Comparison of ENCODE assay signal across 23 cellular contexts in genomic region chr2:195488567-195488966, GRCh38.
DNase-seq lines count a peak whose midpoint lies in the region; ATAC-seq, FAIRE-seq and TF ChIP-seq lines count a peak whose summit lies in the region.
"Had no signal": no experiment of that assay in that cellular context is flagged by ENCODE, and none has a peak within 500 bp of the region (broad histone marks: within the 10 kb centered on the region; RNA-seq: fewer than 3 reads in every experiment).

No MANE protein-coding gene starts in this region.

- no peak overlapping the region for H2BK15ac ChIP-seq in mesendoderm (replicated peaks; ENCODE audit: low read depth)

- CTCF ChIA-PET in GM12878 (lab: Yijun Ruan, JAX) = interaction anchor here (0.6 to 3.0 kb wide), 3 partner anchors 10 to 84 kb away, joined by 3 to 17 read pairs (median 6); no protein-coding TSS in a partner anchor

- no peak overlapping the region for H3K23ac ChIP-seq in mesendoderm (ENCODE audit: low read length)

- H3K36me3 ChIP-seq in GM12878 (ENCODE audit: control insufficient read depth in 2 of 2, insufficient read depth in 2 of 2, low read length in 1 of 2) = no peaks in the 10 kb centered on the region
- no peaks in the 10 kb centered on the region for H3K36me3 ChIP-seq in thyroid gland
- no peaks in the 10 kb centered on the region for H3K36me3 ChIP-seq in mesendoderm (ENCODE audit: control insufficient read depth, insufficient read depth, low read length)
- H3K36me3 ChIP-seq: neural progenitor cell had no signal

- in situ Hi-C loops in GM12878 (cut with MboI) = no loop called here

- TF ChIP-seq CTCF in NB4 (IDR thresholded peaks at IDR 0.05; ENCODE audit: low read depth, low read length) (no peak), GM12878 (IDR thresholded peaks at IDR 0.05 in 2 of 3, conservative IDR thresholded peaks at IDR 0.05 in 1 of 3; ENCODE audit: control insufficient read depth in 2 of 3, extremely low read depth in 1 of 3, insufficient read depth in 1 of 3, low read depth in 3 of 3, low read length in 3 of 3) (no peak), thyroid gland (IDR thresholded peaks at IDR 0.05) (no peak)

- no peak overlapping the region for H3K18ac ChIP-seq in mesendoderm (ENCODE audit: low read length)

- H3K4me2 ChIP-seq in GM12878 (ENCODE audit: control insufficient read depth, insufficient read depth) (no peak overlapping the region), mesendoderm (ENCODE audit: low read length) (no peak overlapping the region)
- H3K4me2 ChIP-seq: neural progenitor cell, smooth muscle cell had no signal

- ATAC-seq in GM12878 = peak; percentile 30; the same call in 1 of the 3 replicates
- ATAC-seq in GM21576 (IDR thresholded peaks at IDR 0.05; ENCODE audit: unreplicated experiment) = no peak
- ATAC-seq: activated CD8-positive, alpha-beta T cell treated with anti-CD3 and anti-CD28 coated beads, Interleukin-2, amount 10 ng/mL, durations not matched to agents 7 days and 5 days; activated T-cell treated with anti-CD3 and anti-CD28 coated beads, Interleukin-2, amount 50 U/mL, for 4 hours; T-helper 17 cell had no signal

- DNase-seq in AML-193 (lab: John Stamatoyannopoulos, UW) = peak; percentile 46 to 51
- DNase-seq in H54 (ENCODE audit: insufficient read length, low spot score) = no peak
- DNase-seq in NB4 (ENCODE audit: low read depth) = peak; percentile 65
- DNase-seq in GM12878 (ENCODE audit: low read depth, low spot score) = no peak
- DNase-seq in thyroid gland = no peak
- DNase-seq in mesendoderm = no peak
- DNase-seq in DMS153 treated with DMSO at 0.1 percent for 48 hours (lab: John Stamatoyannopoulos, UW; ENCODE audit: unreplicated experiment) = no peak
- DNase-seq: activated CD4-positive, CD25-positive, alpha-beta regulatory T cell; activated CD8-positive, alpha-beta T cell treated with anti-CD3 and anti-CD28 coated beads, Interleukin-2, amount 10 ng/mL, durations not matched to agents 7 days and 5 days; activated naive CD4-positive, alpha-beta T cell treated with anti-CD3 and anti-CD28 coated beads for 36 hours; activated T-cell treated with anti-CD3 and anti-CD28 coated beads, Interleukin-2, amount 50 U/mL, for 4 hours; anterior cingulate cortex; effector CD8-positive, alpha-beta T cell; glutamatergic neuron; MM.1S; NCI-H2029; SHP77; stimulated activated CD4-positive, alpha-beta T cell treated with anti-CD3 and anti-CD28 coated beads, Interleukin-4, amount 100 ng/mL, for 4 hours; substantia nigra; T-helper 17 cell had no signal

- H4K20me1 ChIP-seq in GM12878 (ENCODE audit: control insufficient read depth, insufficient read depth) = no peaks in the 10 kb centered on the region

- no peak overlapping the region for H2BK120ac ChIP-seq in mesendoderm (ENCODE audit: low read depth, low read length)

- intact Hi-C loops in GM12878 (cut with micrococcal nuclease; ENCODE audit: unreplicated experiment) (loop anchor here (5.0 kb wide), 1 partner anchor 76 kb away; no protein-coding TSS in a partner anchor), thyroid gland (cut with DNase I) (no loop called here)

- H3K9ac ChIP-seq in GM12878 (ENCODE audit: control insufficient read depth, insufficient read depth, low read length) = no peak overlapping the region
- H3K9ac ChIP-seq in mesendoderm (ENCODE audit: low read length) = no peak overlapping the region
- H3K9ac ChIP-seq: neural progenitor cell had no signal

- H3K4me3 ChIP-seq in NB4 (ENCODE audit: low read depth, low read length) = no peak overlapping the region
- H3K4me3 ChIP-seq in GM12878 = no peak overlapping the region
- no peak overlapping the region for H3K4me3 ChIP-seq in thyroid gland (replicated peaks in 1 of 3)
- no peak overlapping the region for H3K4me3 ChIP-seq in mesendoderm (ENCODE audit: low read length)
- H3K4me3 ChIP-seq: neural progenitor cell, smooth muscle cell had no signal

- BruUV-seq in GM12878 (replicated peaks; lab: Mats Ljungman, UMichigan) = no TSS peak

- H2BK5ac ChIP-seq in mesendoderm (ENCODE audit: low read length) = no peak overlapping the region

- no peak overlapping the region for H4K5ac ChIP-seq in mesendoderm (ENCODE audit: low read length)

- no peak overlapping the region for H3K4ac ChIP-seq in mesendoderm (ENCODE audit: low read depth, low read length)

- H3K27ac ChIP-seq in GM12878 (ENCODE audit: control insufficient read depth, insufficient read depth) (no peak overlapping the region), thyroid gland (no peak overlapping the region), mesendoderm (ENCODE audit: low read depth, low read length) (no peak overlapping the region)
- H3K27ac ChIP-seq: neural progenitor cell had no signal

- H3K79me2 ChIP-seq in GM12878 (ENCODE audit: control insufficient read depth, insufficient read depth, low read length) (no peaks in the 10 kb centered on the region), mesendoderm (ENCODE audit: control insufficient read depth, insufficient read depth, low read length) (no peaks in the 10 kb centered on the region)

- POLR2A ChIA-PET in GM12878 (lab: Charles Lee) = interaction anchor here (0.5 to 0.9 kb wide), 2 partner anchors 14 to 70 kb away, joined by 3 read pairs; no protein-coding TSS in a partner anchor

- TF ChIP-seq EP300 in GM12878 (IDR thresholded peaks at IDR 0.05; ENCODE audit: borderline replicate concordance in 1 of 2, control insufficient read depth in 1 of 2, low read depth in 2 of 2, low read length in 2 of 2) = no peak

- no peaks in the 10 kb centered on the region for H3K79me1 ChIP-seq in mesendoderm (ENCODE audit: low read length)

- H4K8ac ChIP-seq in mesendoderm (ENCODE audit: low read depth, low read length) = no peak overlapping the region

- SMC1A ChIA-PET in GM12878 (lab: Charles Lee; ENCODE audit: uncharacterized antibody, unreplicated experiment) = interaction anchor here (0.7 to 3.6 kb wide), 5 partner anchors 10 to 73 kb away, joined by 3 to 30 read pairs (median 3); no protein-coding TSS in a partner anchor

- no peak overlapping the region for H3K56ac ChIP-seq in mesendoderm (ENCODE audit: low read length)

- RAD21 ChIA-PET in GM12878 (lab: Charles Lee; ENCODE audit: unreplicated experiment) = interaction anchor here (0.8 to 1.3 kb wide), 3 partner anchors 9 to 48 kb away, joined by 3 to 5 read pairs (median 3); no protein-coding TSS in a partner anchor

- FAIRE-seq in H54 (lab: Jason Lieb, UNC) (peak; percentile 33), GM12878 (lab: Jason Lieb, UNC) (no peak)

- H3K27me3 ChIP-seq in GM12878 (replicated peaks in 1 of 2; ENCODE audit: control insufficient read depth in 2 of 2, insufficient read depth in 2 of 2, low read length in 1 of 2) = no peaks in the 10 kb centered on the region
- no peaks in the 10 kb centered on the region for H3K27me3 ChIP-seq in thyroid gland
- H3K27me3 ChIP-seq in mesendoderm (ENCODE audit: insufficient read depth, low read length, poor library complexity) = no peaks in the 10 kb centered on the region
- H3K27me3 ChIP-seq: neural progenitor cell had no signal

- H3K4me1 ChIP-seq in GM12878 (ENCODE audit: control insufficient read depth, insufficient read depth, low read length) (no peaks in the 10 kb centered on the region), thyroid gland (no peaks in the 10 kb centered on the region), mesendoderm (ENCODE audit: control insufficient read depth, low read depth, low read length) (no peaks in the 10 kb centered on the region)
- H3K4me1 ChIP-seq: neural progenitor cell had no signal

- TF ChIP-seq POLR2A in H54 (IDR thresholded peaks at IDR 0.05; ENCODE audit: low read depth, low read length) (no peak), NB4 (IDR thresholded peaks at IDR 0.05; ENCODE audit: extremely low read depth, insufficient read length) (no peak), GM12878 (IDR thresholded peaks at IDR 0.05; ENCODE audit: low read depth, low read length) (no peak), thyroid gland (IDR thresholded peaks at IDR 0.05) (no peak)

- no peak for TF ChIP-seq RAD21 in GM12878 (IDR thresholded peaks at IDR 0.05; ENCODE audit: insufficient read depth, low read depth, low read length)

- H3K9me3 ChIP-seq in GM12878 (replicated peaks; ENCODE audit: control insufficient read depth, insufficient read depth, low read length) (peaks cover 2% of the 10 kb centered on the region; the same call in 2 of the 3 replicates), thyroid gland (no peaks in the 10 kb centered on the region)

- no peak overlapping the region for H2AK5ac ChIP-seq in mesendoderm (ENCODE audit: low read length)

- no peak overlapping the region for H2AFZ ChIP-seq in GM12878 (ENCODE audit: control insufficient read depth, low read depth, low read length)
- H2AFZ ChIP-seq: neural progenitor cell had no signal

TF ChIP-seq in GM12878, 131 proteins besides CTCF, POLR2A, EP300 and RAD21:
- TF ChIP-seq POLR2AphosphoS5 (IDR thresholded peaks at IDR 0.05; ENCODE audit: low read length) (no peak), BHLHE40 (IDR thresholded peaks at IDR 0.05; ENCODE audit: borderline replicate concordance in 1 of 2, low read depth in 2 of 2, low read length in 1 of 2) (no peak)

Comparison
In these comparisons a context has a peak if more than half of its experiments do, and no peak if none do; other contexts are left out.
1. DNase-seq: peak in AML-193 (2 of 2) and NB4 (single experiment); none in H54 (single experiment), GM12878 (single experiment), thyroid gland (0 of 2), mesendoderm (single experiment) and DMS153 treated with DMSO at 0.1 percent for 48 hours (single experiment).